ENCODE assay signal across 12 cellular contexts in genomic region chr1:93839307-93839706, GRCh38. TPM values are rescaled to one million over a fixed set of nuclear protein-coding genes. Genes with fewer than 3 reads are reported as not detected.
A peak's percentile ranks its signal among the peaks of the same experiment; 100 is the strongest.
DNase-seq lines count a peak whose midpoint lies in the region; ATAC-seq lines count a peak whose summit lies in the region.
"Had no signal": no experiment of that assay in that cellular context is flagged by ENCODE, and none has a peak within 500 bp of the region (broad histone marks: within the 10 kb centered on the region; RNA-seq: fewer than 3 reads in every experiment).

No MANE protein-coding gene starts in this region.

- no peak for ATAC-seq in GM21367 (IDR thresholded peaks at IDR 0.05; ENCODE audit: unreplicated experiment)
- ATAC-seq in HG03469 (IDR thresholded peaks at IDR 0.05; ENCODE audit: unreplicated experiment): no peak

- DNase-seq in stimulated activated CD4-positive, alpha-beta T cell treated with anti-CD3 and anti-CD28 coated beads, Interleukin-1b, Interleukin-23, amount 100 ng/mL, for 48 hours: peak; percentile 17
- no peak for DNase-seq in stimulated activated CD4-positive, alpha-beta T cell treated with anti-CD3 and anti-CD28 coated beads, Interleukin-15, amount 100 ng/mL, for 24 hours
- peak; percentile 51 for DNase-seq in RPMI7951 (ENCODE audit: low read depth)
- DNase-seq in fibroblast of peridontal ligament (ENCODE audit: extremely low read depth): peak; percentile 96
- DNase-seq in stimulated activated CD4-positive, alpha-beta T cell treated with anti-CD3 and anti-CD28 coated beads, Interleukin-4, amount 100 ng/mL, for 1 hour: no peak
- DNase-seq in NCI-H82 treated with DMSO at 0.1 percent for 48 hours (lab: John Stamatoyannopoulos, UW; ENCODE audit: unreplicated experiment): no peak
- DNase-seq: activated naive CD4-positive, alpha-beta T cell treated with anti-CD3 and anti-CD28 coated beads for 36 hours; CD4-positive, CD25-positive, alpha-beta regulatory T cell; effector CD4-positive, alpha-beta T cell; stimulated activated CD8-positive, alpha-beta memory T cell treated with anti-CD3 and anti-CD28 coated beads, Interleukin-4, amount 100 ng/mL, for 48 hours had no signal

RNA-seq across cellular contexts. Expression of gene DNTTIP2, which starts 39.7 kb away (rescaled TPM):
- 29.4 and 53.9 TPM in 2 replicates for total RNA-seq in RPMI7951 (2014; rRNA removed; shearing (Covaris generic))

Comparison
In these comparisons a context has a peak if more than half of its experiments do, and no peak if none do; other contexts are left out.
1. DNase-seq: peak in stimulated activated CD4-positive, alpha-beta T cell treated with anti-CD3 and anti-CD28 coated beads, Interleukin-1b, Interleukin-23, amount 100 ng/mL, for 48 hours (single experiment), RPMI7951 (single experiment) and fibroblast of peridontal ligament (single experiment); none in stimulated activated CD4-positive, alpha-beta T cell treated with anti-CD3 and anti-CD28 coated beads, Interleukin-15, amount 100 ng/mL, for 24 hours (single experiment), stimulated activated CD4-positive, alpha-beta T cell treated with anti-CD3 and anti-CD28 coated beads, Interleukin-4, amount 100 ng/mL, for 1 hour (single experiment) and NCI-H82 treated with DMSO at 0.1 percent for 48 hours (single experiment).